In genomic region chr2:27647289-27647688, GRCh38 we compare ENCODE assay signal across 23 cellular contexts. TPM values are rescaled to one million over a fixed set of nuclear protein-coding genes. Genes with fewer than 3 reads are reported as not detected.
DNase-seq lines count a peak whose midpoint lies in the region; ATAC-seq lines count a peak whose summit lies in the region.
"Had no signal": no experiment of that assay in that cellular context is flagged by ENCODE, and none has a peak within 500 bp of the region (broad histone marks: within the 10 kb centered on the region; RNA-seq: fewer than 3 reads in every experiment).

No MANE protein-coding gene starts in this region.

- peaks cover 0 to 5% (median under 1%) of the 10 kb centered on the region in 4 donors for H3K4me1 Mint-ChIP-seq in CD4-positive, CD25-positive, alpha-beta regulatory T cell
- peaks cover 9% of the 10 kb centered on the region for H3K4me1 Mint-ChIP-seq in T-helper 17 cell
- H3K4me1 Mint-ChIP-seq: stimulated activated naive B cell treated with anti-CD40 and anti-IgM and Interleukin-4, amounts not matched to agents 10 μg/mL and 1 μg/mL and 100 μg/mL, for 72 hours had no signal

- H3K4me3 Mint-ChIP-seq in CD4-positive, CD25-positive, alpha-beta regulatory T cell, result no peak overlapping the region
- H3K4me3 Mint-ChIP-seq in T-helper 17 cell, result no peak overlapping the region
- H3K4me3 Mint-ChIP-seq: stimulated activated naive B cell treated with anti-CD40 and anti-IgM and Interleukin-4, amounts not matched to agents 10 μg/mL and 1 μg/mL and 100 μg/mL, for 72 hours had no signal

- peak; percentile 22 for DNase-seq in AG08395 (ENCODE audit: low spot score)
- DNase-seq in CD4-positive, CD25-positive, alpha-beta regulatory T cell, result no peak
- DNase-seq in T-helper 17 cell, result no peak
- peak; percentile 47 for DNase-seq in fibroblast of peridontal ligament (ENCODE audit: extremely low read depth)
- no peak for DNase-seq in SW480 (ENCODE audit: low spot score)
- DNase-seq: activated CD4-positive, CD25-positive, alpha-beta regulatory T cell treated with anti-CD3 and anti-CD28 coated beads, Interleukin-2, amount 50 U/mL, for 72 hours; adrenal gland; Caco-2; DND-41; dorsolateral prefrontal cortex; Karpas-422; kidney; lower lobe of right lung; NCI-H1048; NCI-H187 treated with DMSO at 0.1 percent for 48 hours; psoas muscle; stimulated activated CD4-positive, alpha-beta T cell treated with anti-CD3 and anti-CD28 coated beads, Interleukin-2, amount 100 ng/mL, for 24 hours; stimulated activated naive B cell treated with anti-CD40 and anti-IgM and Interleukin-4, amounts not matched to agents 10 μg/mL and 1 μg/mL and 100 μg/mL, for 72 hours; SW 1271 had no signal

- no peaks in the 10 kb centered on the region for H3K9me3 Mint-ChIP-seq in CD4-positive, CD25-positive, alpha-beta regulatory T cell
- H3K9me3 Mint-ChIP-seq: stimulated activated naive B cell treated with anti-CD40 and anti-IgM and Interleukin-4, amounts not matched to agents 10 μg/mL and 1 μg/mL and 100 μg/mL, for 72 hours had no signal

- peaks cover 32% of the 10 kb centered on the region for H3K36me3 Mint-ChIP-seq in CD4-positive, CD25-positive, alpha-beta regulatory T cell
- peaks cover 6% of the 10 kb centered on the region for H3K36me3 Mint-ChIP-seq in T-helper 17 cell (ENCODE audit: low read depth)

- no peaks in the 10 kb centered on the region for H3K27me3 ChIP-seq in CD4-positive, CD25-positive, alpha-beta regulatory T cell (ENCODE audit: control insufficient read depth, insufficient read depth, low read length)
- H3K27me3 ChIP-seq: adrenal gland, BLaER1, dorsolateral prefrontal cortex had no signal

- no peak overlapping the region for H3K4me3 ChIP-seq in CD4-positive, CD25-positive, alpha-beta regulatory T cell (ENCODE audit: low read depth, low read length)
- H3K4me3 ChIP-seq: adrenal gland, BLaER1, dorsolateral prefrontal cortex, lower lobe of right lung, psoas muscle had no signal

- no peaks in the 10 kb centered on the region for H3K27me3 Mint-ChIP-seq in CD4-positive, CD25-positive, alpha-beta regulatory T cell
- no peaks in the 10 kb centered on the region for H3K27me3 Mint-ChIP-seq in T-helper 17 cell
- H3K27me3 Mint-ChIP-seq: stimulated activated naive B cell treated with anti-CD40 and anti-IgM and Interleukin-4, amounts not matched to agents 10 μg/mL and 1 μg/mL and 100 μg/mL, for 72 hours had no signal

- peaks cover 81% of the 10 kb centered on the region for H3K36me3 ChIP-seq in CD4-positive, CD25-positive, alpha-beta regulatory T cell (ENCODE audit: control insufficient read depth, insufficient read depth, low read length)

- H3K27ac ChIP-seq in CD4-positive, CD25-positive, alpha-beta regulatory T cell (ENCODE audit: insufficient read depth, low read length, poor library complexity, severe bottlenecking), result no peak overlapping the region
- H3K27ac ChIP-seq: adrenal gland, BLaER1, dorsolateral prefrontal cortex, epithelial cell of prostate, lower lobe of right lung, psoas muscle had no signal

- ATAC-seq in CD4-positive, CD25-positive, alpha-beta regulatory T cell (ENCODE audit: low read depth in 2 of 2), result no peak
- no peak for ATAC-seq in T-helper 17 cell
- no peak for ATAC-seq in GM21529 (IDR thresholded peaks at IDR 0.05; ENCODE audit: unreplicated experiment)
- ATAC-seq in HG02759 (IDR thresholded peaks at IDR 0.05; ENCODE audit: unreplicated experiment), result no peak
- ATAC-seq: lower lobe of right lung; psoas muscle; stimulated activated naive B cell treated with anti-CD40 and anti-IgM and Interleukin-4, amounts not matched to agents 10 μg/mL and 1 μg/mL and 100 μg/mL, for 72 hours had no signal

- peak overlapping the region; percentile 2 to 70 (median 12) for H3K27ac Mint-ChIP-seq in CD4-positive, CD25-positive, alpha-beta regulatory T cell
- H3K27ac Mint-ChIP-seq in T-helper 17 cell, result peak overlapping the region; percentile 32
- H3K27ac Mint-ChIP-seq: stimulated activated naive B cell treated with anti-CD40 and anti-IgM and Interleukin-4, amounts not matched to agents 10 μg/mL and 1 μg/mL and 100 μg/mL, for 72 hours had no signal

- no peaks in the 10 kb centered on the region for H3K9me3 ChIP-seq in CD4-positive, CD25-positive, alpha-beta regulatory T cell (ENCODE audit: control insufficient read depth in 2 of 2, low read length in 2 of 2)
- no peaks in the 10 kb centered on the region for H3K9me3 ChIP-seq in T-helper 17 cell (ENCODE audit: control insufficient read depth, low read length, poor library complexity, severe bottlenecking)
- H3K9me3 ChIP-seq: adrenal gland, BLaER1, Caco-2, lower lobe of right lung, psoas muscle had no signal

- H3K4me1 ChIP-seq in CD4-positive, CD25-positive, alpha-beta regulatory T cell (ENCODE audit: control insufficient read depth, insufficient read depth, low read length, poor library complexity, severe bottlenecking), result no peaks in the 10 kb centered on the region
- H3K4me1 ChIP-seq: adrenal gland, BLaER1, Caco-2, lower lobe of right lung, psoas muscle had no signal

RNA-seq across cellular contexts. Expression of gene SUPT7L, which starts 16.1 kb away (rescaled TPM):
- 51.4 TPM for total RNA-seq in CD4-positive, CD25-positive, alpha-beta regulatory T cell
- polyA plus RNA-seq in CD4-positive, CD25-positive, alpha-beta regulatory T cell, result 10 to 100 TPM; 18.3 to 23.9 (median 20.9) TPM
- 10 to 100 TPM; 48.8 to 51.1 TPM for total RNA-seq in T-helper 17 cell

RNA-seq across cellular contexts. Expression of gene SLC4A1AP, which starts 16.4 kb away (rescaled TPM):
- 20.8 TPM for total RNA-seq in CD4-positive, CD25-positive, alpha-beta regulatory T cell
- polyA plus RNA-seq in CD4-positive, CD25-positive, alpha-beta regulatory T cell, result 10 to 100 TPM; 25.2 to 28.3 (median 26.7) TPM
- 10 to 100 TPM; 18.2 to 18.7 TPM for total RNA-seq in T-helper 17 cell

RNA-seq across cellular contexts. Expression of gene GPN1, which starts 18.4 kb away (rescaled TPM):
- 27.8 TPM for total RNA-seq in CD4-positive, CD25-positive, alpha-beta regulatory T cell
- 10 to 100 TPM; 74.2 to 85.0 (median 76.4) TPM for polyA plus RNA-seq in CD4-positive, CD25-positive, alpha-beta regulatory T cell
- 10 to 100 TPM; 27.6 to 27.7 TPM for total RNA-seq in T-helper 17 cell

RNA-seq across cellular contexts. Expression of gene CCDC121, which starts 18.5 kb away (rescaled TPM):
- 0.79 TPM for total RNA-seq in CD4-positive, CD25-positive, alpha-beta regulatory T cell
- polyA plus RNA-seq in CD4-positive, CD25-positive, alpha-beta regulatory T cell, result 1 to 10 TPM in 2 of 4 donors, under 1 TPM in 2; 0.49 to 2.4 (median 0.96) TPM
- total RNA-seq in T-helper 17 cell, result 1 to 10 TPM; 1.3 TPM

Comparison
In these comparisons a context has a peak if more than half of its experiments do, and no peak if none do; other contexts are left out.
1. DNase-seq: peak in AG08395 (single experiment) and fibroblast of peridontal ligament (single experiment); none in CD4-positive, CD25-positive, alpha-beta regulatory T cell (0 of 3), T-helper 17 cell (0 of 3) and SW480 (single experiment).